7 cellular contexts compared by ENCODE assay signal in the genomic region with DNA sequence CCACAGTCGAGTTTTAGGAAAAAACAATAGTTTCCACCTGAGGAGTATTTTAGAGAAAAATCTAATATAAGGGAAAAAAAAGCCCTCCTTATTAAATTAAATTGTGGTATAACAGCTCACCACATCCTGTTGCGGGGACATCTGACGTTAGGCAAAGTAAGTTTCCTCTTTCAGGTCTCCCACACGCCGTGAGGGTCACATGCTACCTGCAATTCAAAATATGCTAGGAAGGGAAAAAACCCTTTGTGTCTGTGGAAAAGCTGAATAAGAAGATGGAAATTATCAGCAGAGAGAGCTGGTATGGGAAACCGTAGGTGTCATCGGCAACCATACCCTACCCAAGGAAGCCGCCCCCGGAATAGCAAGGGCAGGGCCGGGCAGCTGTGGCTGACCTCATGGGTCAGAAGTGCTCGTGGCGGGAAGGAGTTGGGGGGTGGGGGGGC.
A peak's percentile ranks its signal among the peaks of the same experiment; 100 is the strongest.
DNase-seq lines count a peak whose midpoint lies in the region; ATAC-seq and TF ChIP-seq lines count a peak whose summit lies in the region.

No MANE protein-coding gene starts in this region.

- BruUV-seq in MCF 10A (replicated peaks; lab: Mats Ljungman, UMichigan), result no TSS peak

- H3K27ac Mint-ChIP-seq in MCF 10A (ENCODE audit: low read depth, unreplicated experiment), result no peak overlapping the region

- H3K36me3 Mint-ChIP-seq in MCF 10A (ENCODE audit: insufficient read depth, unreplicated experiment), result no peaks in the 10 kb centered on the region

- H3K27me3 Mint-ChIP-seq in MCF 10A (ENCODE audit: insufficient read depth, unreplicated experiment), result no peaks in the 10 kb centered on the region

- intact Hi-C loops in stomach (cut with DNase I; ENCODE audit: low total_unique reads), result no loop called here
- intact Hi-C loops in MCF 10A (cut with micrococcal nuclease), result no loop called here

- H3K4me1 Mint-ChIP-seq in MCF 10A (ENCODE audit: insufficient read depth, unreplicated experiment), result no peaks in the 10 kb centered on the region

- H3K9me3 ChIP-seq in stomach, result no peaks in the 10 kb centered on the region

- peaks cover 0 to 15% (median 5%) of the 10 kb centered on the region in 4 donors for H3K36me3 ChIP-seq in stomach

- no peak for TF ChIP-seq CTCF in stomach (IDR thresholded peaks at IDR 0.05)
- TF ChIP-seq CTCF in MCF 10A (IDR thresholded peaks at IDR 0.05; ENCODE audit: unreplicated experiment), result no peak

- WGBS in stomach, 5 donors, result 67 to 78% (median 69%) methylated on average over 10 to 12 of the region's 12 CpGs

- no peak overlapping the region for H3K4me3 ChIP-seq in stomach

- POLR2A ChIA-PET in MCF 10A (lab: Yijun Ruan, JAX), result no interaction called here

- DNase-seq in activated CD4-positive, alpha-beta T cell treated with anti-CD3 and anti-CD28 coated beads for 48 hours, result peak; percentile 85
- DNase-seq in left kidney (ENCODE audit: low read depth, low spot score) (peak; percentile 29), stomach (no peak), middle frontal gyrus (ENCODE audit: extremely low spot score, low spot score) (no peak), MCF 10A (ENCODE audit: unreplicated experiment) (no peak)

- peaks cover 0 to 6% (median 0%) of the 10 kb centered on the region in 3 donors for H3K27me3 ChIP-seq in stomach

- CTCF ChIA-PET in MCF 10A (lab: Yijun Ruan, JAX), result no interaction called here

- no peak overlapping the region for H3K4me3 Mint-ChIP-seq in MCF 10A (ENCODE audit: unreplicated experiment)

- no peak for TF ChIP-seq EP300 in stomach (IDR thresholded peaks at IDR 0.05)

- H3K27ac ChIP-seq in stomach, result peak overlapping the region in 4 of 5 donors; percentile 41 to 53 (median 46)

- H3K4me1 ChIP-seq in stomach, result peaks cover 6 to 20% (median 14%) of the 10 kb centered on the region in 4 donors

- ATAC-seq in GM19467 (IDR thresholded peaks at IDR 0.05; ENCODE audit: unreplicated experiment) (peak; percentile 56), HG03432 (IDR thresholded peaks at IDR 0.05; ENCODE audit: unreplicated experiment) (peak; percentile 68)

- TF ChIP-seq POLR2A in stomach (IDR thresholded peaks at IDR 0.05), result no peak

- H3K9me3 Mint-ChIP-seq in MCF 10A (ENCODE audit: unreplicated experiment), result no peaks in the 10 kb centered on the region

Comparison
In these comparisons a context has a peak if more than half of its experiments do, and no peak if none do; other contexts are left out.
1. DNase-seq: peak in activated CD4-positive, alpha-beta T cell treated with anti-CD3 and anti-CD28 coated beads for 48 hours (single experiment) and left kidney (single experiment); none in stomach (single experiment), middle frontal gyrus (single experiment) and MCF 10A (single experiment).